18 cellular contexts compared by ENCODE assay signal in the genomic region with DNA sequence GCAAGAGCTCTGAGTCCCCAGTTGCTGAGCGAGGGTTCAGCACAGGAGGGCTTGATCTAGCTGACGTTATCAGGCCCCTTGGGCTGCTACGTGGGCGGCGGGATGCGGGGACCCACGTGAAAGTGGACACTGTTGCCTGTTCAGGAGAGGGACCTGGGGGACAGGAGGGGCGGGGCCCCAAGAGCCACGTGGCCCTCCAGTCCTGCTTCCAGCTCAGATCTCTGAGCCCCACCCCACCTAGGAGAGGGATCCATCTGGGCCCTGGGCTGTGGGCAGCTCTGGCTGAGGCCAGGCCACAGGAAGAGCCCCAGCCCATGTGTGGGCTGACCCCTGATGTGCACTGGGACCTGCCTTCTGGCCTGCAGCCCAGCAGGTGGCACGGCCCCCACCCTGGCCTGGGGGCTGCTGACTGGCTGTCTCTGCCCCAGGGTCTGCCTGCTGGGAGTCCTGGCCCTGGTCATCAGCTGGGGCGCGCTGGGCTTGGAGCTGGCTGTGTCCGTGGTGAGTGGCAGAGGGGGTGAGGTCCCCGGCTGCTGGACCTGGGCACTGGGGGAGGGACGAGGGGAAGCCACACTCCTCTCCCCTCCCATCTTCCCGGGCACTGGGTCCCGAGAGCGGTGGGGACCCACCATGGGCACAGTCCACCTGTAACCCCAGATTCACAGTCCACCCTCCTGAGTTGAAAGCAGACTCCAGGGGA. TPM values are rescaled to one million over a fixed set of nuclear protein-coding genes. Genes with fewer than 3 reads are reported as not detected.
DNase-seq lines count a peak whose midpoint lies in the region; ATAC-seq, FAIRE-seq and TF ChIP-seq lines count a peak whose summit lies in the region.
"Had no signal": no experiment of that assay in that cellular context is flagged by ENCODE, and none has a peak within 500 bp of the region (broad histone marks: within the 10 kb centered on the region; RNA-seq: fewer than 3 reads in every experiment).

No MANE protein-coding gene starts in this region.

- peak overlapping the region; percentile 16 for H3K27ac ChIP-seq in RWPE1
- no peak overlapping the region for H3K27ac ChIP-seq in HepG2 (ENCODE audit: extremely low read length, insufficient read depth, low read length)

- H3K27me3 Mint-ChIP-seq in CD14-positive monocyte (ENCODE audit: low read depth in 3 of 3) (peaks cover 0 to 2% (median 0%) of the 10 kb centered on the region in 3 donors), progenitor cell of endocrine pancreas (no peaks in the 10 kb centered on the region)
- H3K27me3 Mint-ChIP-seq: CD4-positive, alpha-beta memory T cell had no signal

- peaks cover 2% of the 10 kb centered on the region for H3K79me2 ChIP-seq in HepG2 (ENCODE audit: insufficient read depth, low read length)

- H3K4me3 Mint-ChIP-seq in CD14-positive monocyte (no peak overlapping the region), progenitor cell of endocrine pancreas (ENCODE audit: low read depth) (no peak overlapping the region)
- H3K4me3 Mint-ChIP-seq: CD4-positive, alpha-beta memory T cell had no signal

- H3K36me3 ChIP-seq in HepG2 (replicated peaks in 1 of 2; ENCODE audit: control insufficient read depth in 1 of 2, insufficient read depth in 2 of 2, low read length in 2 of 2): peaks cover 21 to 26% of the 10 kb centered on the region in 2 experiments; a peak in 4 of 5 replicates

- intact Hi-C loops in CD14-positive monocyte (cut with micrococcal nuclease): loop anchor here in 1 of 2 donors (5.0 kb wide), 2 partner anchors 37 to 107 kb away; no protein-coding TSS in a partner anchor
- intact Hi-C loops in HepG2 (cut with micrococcal nuclease; ENCODE audit: unreplicated experiment): no loop called here
- intact Hi-C loops in head of caudate nucleus (cut with DNase I): no loop called here

- no peak overlapping the region for H2AFZ ChIP-seq in HepG2 (ENCODE audit: low read length)

- POLR2A ChIA-PET in RWPE1 (lab: Yijun Ruan, JAX; ENCODE audit: low non-redundant PET): no interaction called here
- POLR2A ChIA-PET in HepG2 (lab: Yijun Ruan, JAX): interaction anchor here (0.6 kb wide), 1 partner anchor 26 kb away, joined by 3 read pairs; no protein-coding TSS in a partner anchor

- TF ChIP-seq CTCF in CD14-positive monocyte (IDR thresholded peaks at IDR 0.05): no peak
- no peak for TF ChIP-seq CTCF in RWPE1 (conservative IDR thresholded peaks at IDR 0.05; ENCODE audit: low read depth)
- no peak for TF ChIP-seq CTCF in HepG2 (CRISPR knock-in tag; IDR thresholded peaks at IDR 0.05)
- TF ChIP-seq CTCF in progenitor cell of endocrine pancreas (IDR thresholded peaks at IDR 0.05; ENCODE audit: unreplicated experiment): no peak

- BruUV-seq in HepG2 (replicated peaks; lab: Mats Ljungman, UMichigan): no TSS peak

- H4K20me1 ChIP-seq in HepG2 (ENCODE audit: insufficient read depth, low read length): peaks cover 23% of the 10 kb centered on the region; the same call in 1 of the 2 replicates

- peaks cover 2% of the 10 kb centered on the region; the same call in 1 of the 2 replicates for H3K4me1 ChIP-seq in HepG2 (ENCODE audit: insufficient read depth, low read length)

- FAIRE-seq in HepG2 (lab: Jason Lieb, UNC): no peak
- FAIRE-seq: D721Med, GM12892 had no signal

- ATAC-seq in HepG2: no peak
- no peak for ATAC-seq in HG03196 (IDR thresholded peaks at IDR 0.05; ENCODE audit: unreplicated experiment)

- DNase-seq in CD14-positive monocyte (ENCODE audit: low spot score) (no peak), RWPE1 (ENCODE audit: low spot score) (no peak), HepG2 (ENCODE audit: low spot score) (no peak), progenitor cell of endocrine pancreas (ENCODE audit: low spot score, unreplicated experiment) (no peak), H4 (ENCODE audit: low spot score) (no peak), head of caudate nucleus (no peak)
- DNase-seq: ACHN; C1 segment of cervical spinal cord; CD4-positive, alpha-beta memory T cell; DMS153; DMS79 treated with DMSO at 0.1 percent for 48 hours; GDM1; GOT3; HCEC 1CT; KG1 had no signal

- H3K4me3 ChIP-seq in HepG2 (replicated peaks in 1 of 3; ENCODE audit: insufficient read depth in 1 of 3, low read depth in 2 of 3, low read length in 3 of 3): no peak overlapping the region

- 86% methylated on average over 7 of the region's 18 CpGs for WGBS in HepG2 (ENCODE audit: low lambda C conversion rate)

- H3K9me3 Mint-ChIP-seq in CD14-positive monocyte (peaks cover 0 to 1% (median 0%) of the 10 kb centered on the region in 7 donors), progenitor cell of endocrine pancreas (ENCODE audit: low read depth) (no peaks in the 10 kb centered on the region)
- H3K9me3 Mint-ChIP-seq: CD4-positive, alpha-beta memory T cell had no signal

- H3K9ac ChIP-seq in HepG2 (ENCODE audit: insufficient read depth, low read depth, low read length): no peak overlapping the region

- H3K9me3 ChIP-seq in HepG2 (ENCODE audit: low read length): no peaks in the 10 kb centered on the region

- H3K36me3 Mint-ChIP-seq in CD14-positive monocyte (peaks cover 45 to 72% of the 10 kb centered on the region in 2 donors), progenitor cell of endocrine pancreas (ENCODE audit: insufficient read depth) (peaks cover 1% of the 10 kb centered on the region)

- CTCF ChIA-PET in RWPE1 (lab: Yijun Ruan, JAX): no interaction called here
- CTCF ChIA-PET in HepG2 (lab: Yijun Ruan, JAX; ENCODE audit: low intra/inter-chr PET ratio, low total read pairs): no interaction called here

- H3K4me2 ChIP-seq in HepG2 (ENCODE audit: low read depth, low read length): no peak overlapping the region

- no peak for TF ChIP-seq RAD21 in HepG2 (CRISPR knock-in tag; IDR thresholded peaks at IDR 0.05)

- TF ChIP-seq EP300 in HepG2 (IDR thresholded peaks at IDR 0.05; ENCODE audit: low read depth in 2 of 2, low read length in 2 of 2): no peak
- TF ChIP-seq EP300 in HepG2 (CRISPR knock-in tag; IDR thresholded peaks at IDR 0.05; ENCODE audit: borderline replicate concordance): no peak

- in situ Hi-C loops in HepG2 (cut with HindIII; ENCODE audit: extremely low pct_ligation_motif_present, low pct_unique_long_range_greater_than_20kb): loop anchor here (10.0 kb wide), 1 partner anchor 84 kb away; no protein-coding TSS in a partner anchor

- no peak for TF ChIP-seq POLR2A in HepG2 (IDR thresholded peaks at IDR 0.05; ENCODE audit: insufficient read depth in 1 of 2, low read depth in 2 of 2, low read length in 2 of 2)

- no peaks in the 10 kb centered on the region for H3K27me3 ChIP-seq in HepG2 (ENCODE audit: control insufficient read depth in 1 of 2, insufficient read depth in 2 of 2, low read length in 2 of 2)

- peak overlapping the region in 6 of 7 donors; percentile 30 to 85 (median 76) for H3K27ac Mint-ChIP-seq in CD14-positive monocyte
- H3K27ac Mint-ChIP-seq in progenitor cell of endocrine pancreas: peak overlapping the region; percentile 29
- H3K27ac Mint-ChIP-seq: CD4-positive, alpha-beta memory T cell had no signal

- peaks cover 28% of the 10 kb centered on the region for H3K4me1 Mint-ChIP-seq in CD14-positive monocyte
- H3K4me1 Mint-ChIP-seq in progenitor cell of endocrine pancreas (ENCODE audit: low read depth): no peaks in the 10 kb centered on the region

RNA-seq across cellular contexts. Expression of gene TTYH3, which starts 17.5 kb away (rescaled TPM):
- 10 to 100 TPM; 13.4 to 17.4 TPM for polyA plus RNA-seq in CD14-positive monocyte
- total RNA-seq in HepG2 (2016; rRNA removed; fragmentation: Illumina TruSeq; extraction: Trizol): 21.5 and 26.3 TPM in 2 replicates
- total RNA-seq in HepG2 (2016; cell fraction: cytosol; rRNA removed; fragmentation: Illumina TruSeq; extraction: Trizol; ENCODE audit: low read depth): 11.5 and 11.7 TPM in 2 replicates
- total RNA-seq in HepG2 (2016; cell fraction: insoluble cytoplasmic fraction; rRNA removed; fragmentation: Illumina TruSeq; extraction: Trizol): 19.4 and 28.8 TPM in 2 replicates
- 34.4 and 35.6 TPM in 2 replicates for total RNA-seq in HepG2 (2016; cell fraction: membrane; rRNA removed; fragmentation: Illumina TruSeq; extraction: Trizol)
- 37.1 and 45.0 TPM in 2 replicates for total RNA-seq in HepG2 (2016; cell fraction: nucleus; rRNA removed; fragmentation: Illumina TruSeq; extraction: Trizol)
- polyA plus RNA-seq in HepG2 (2011; rRNA removed): 50.0 and 80.3 TPM in 2 replicates
- 48.3 and 72.3 TPM in 2 replicates for polyA plus RNA-seq in HepG2 (2011; cell fraction: cytosol; rRNA removed)
- polyA plus RNA-seq in HepG2 (2011; cell fraction: nucleus; rRNA removed): 227 and 315 TPM in 2 replicates
- polyA plus RNA-seq in HepG2 (2012): 90.1 and 104 TPM in 2 replicates
- 11.1 and 11.5 TPM in 2 replicates for polyA plus RNA-seq in HepG2 (2016; cell fraction: cytosol; fragmentation: Illumina TruSeq; extraction: Trizol; ENCODE audit: low read depth)
- 52.7 and 63.6 TPM in 2 replicates for polyA plus RNA-seq in HepG2 (2016; cell fraction: insoluble cytoplasmic fraction; fragmentation: Illumina TruSeq; extraction: Trizol; ENCODE audit: low read depth)
- polyA plus RNA-seq in HepG2 (2016; cell fraction: membrane; fragmentation: Illumina TruSeq; extraction: Trizol; ENCODE audit: low read depth): 49.3 and 52.2 TPM in 2 replicates
- 138 and 141 TPM in 2 replicates for polyA plus RNA-seq in HepG2 (2016; cell fraction: nucleus; fragmentation: Illumina TruSeq; extraction: Trizol; ENCODE audit: insufficient read depth, low read depth)
- 4.5 and 192 TPM in 2 replicates for polyA minus RNA-seq in HepG2 (2011; rRNA and poly(A)+ RNA removed; ENCODE audit: low replicate concordance)
- 91.4 and 94.8 TPM in 2 replicates for polyA minus RNA-seq in HepG2 (2011; cell fraction: cytosol; rRNA and poly(A)+ RNA removed)
- polyA minus RNA-seq in HepG2 (2011; cell fraction: nucleus; rRNA and poly(A)+ RNA removed): 41.0 and 47.5 TPM in 2 replicates
- total RNA-seq in progenitor cell of endocrine pancreas: 166 and 170 TPM in 2 replicates
- 25.2 and 25.3 TPM in 2 replicates for total RNA-seq in H4 (2014; rRNA removed; shearing (Covaris generic))

RNA-seq across cellular contexts. Expression of gene AMZ1, which starts 38.7 kb away (rescaled TPM):
- under 1 TPM; 0.09 to 0.14 TPM for polyA plus RNA-seq in CD14-positive monocyte
- total RNA-seq in HepG2 (2016; rRNA removed; fragmentation: Illumina TruSeq; extraction: Trizol): not detected in 2 replicates
- not detected in 2 replicates for total RNA-seq in HepG2 (2016; cell fraction: cytosol; rRNA removed; fragmentation: Illumina TruSeq; extraction: Trizol; ENCODE audit: low read depth)
- not detected in 2 replicates for total RNA-seq in HepG2 (2016; cell fraction: insoluble cytoplasmic fraction; rRNA removed; fragmentation: Illumina TruSeq; extraction: Trizol)
- total RNA-seq in HepG2 (2016; cell fraction: membrane; rRNA removed; fragmentation: Illumina TruSeq; extraction: Trizol): not detected in 2 replicates
- not detected in 2 replicates for total RNA-seq in HepG2 (2016; cell fraction: nucleus; rRNA removed; fragmentation: Illumina TruSeq; extraction: Trizol)
- polyA plus RNA-seq in HepG2 (2011; rRNA removed): 0.03 TPM in 1 of 2 replicates, not detected in the other
- polyA plus RNA-seq in HepG2 (2011; cell fraction: cytosol; rRNA removed): 0.01 and 0.04 TPM in 2 replicates
- 0.18 and 0.26 TPM in 2 replicates for polyA plus RNA-seq in HepG2 (2011; cell fraction: nucleus; rRNA removed)
- polyA plus RNA-seq in HepG2 (2012): 0.05 and 0.07 TPM in 2 replicates
- not detected in 2 replicates for polyA plus RNA-seq in HepG2 (2016; cell fraction: cytosol; fragmentation: Illumina TruSeq; extraction: Trizol; ENCODE audit: low read depth)
- polyA plus RNA-seq in HepG2 (2016; cell fraction: insoluble cytoplasmic fraction; fragmentation: Illumina TruSeq; extraction: Trizol; ENCODE audit: low read depth): not detected in 2 replicates
- not detected in 2 replicates for polyA plus RNA-seq in HepG2 (2016; cell fraction: membrane; fragmentation: Illumina TruSeq; extraction: Trizol; ENCODE audit: low read depth)
- polyA plus RNA-seq in HepG2 (2016; cell fraction: nucleus; fragmentation: Illumina TruSeq; extraction: Trizol; ENCODE audit: insufficient read depth, low read depth): not detected in 2 replicates
- 0.30 and 0.84 TPM in 2 replicates for polyA minus RNA-seq in HepG2 (2011; rRNA and poly(A)+ RNA removed; ENCODE audit: low replicate concordance)
- polyA minus RNA-seq in HepG2 (2011; cell fraction: cytosol; rRNA and poly(A)+ RNA removed): not detected in 2 replicates
- polyA minus RNA-seq in HepG2 (2011; cell fraction: nucleus; rRNA and poly(A)+ RNA removed): 0.13 TPM in 1 of 2 replicates, not detected in the other
- 0.07 and 0.19 TPM in 2 replicates for total RNA-seq in progenitor cell of endocrine pancreas
- total RNA-seq in H4 (2014; rRNA removed; shearing (Covaris generic)): not detected in 2 replicates
